ENCODE assay signal across 8 cellular contexts in genomic region chr17:44689492-44690217, GRCh38. TPM values are rescaled to one million over a fixed set of nuclear protein-coding genes. Genes with fewer than 3 reads are reported as not detected.
DNase-seq lines count a peak whose midpoint lies in the region; ATAC-seq, FAIRE-seq and TF ChIP-seq lines count a peak whose summit lies in the region.

CCDC43 (minus strand) TSS chr17:44689776; CDS start chr17:44689753, 23 bp downstream.

- peak within 1 kb of the TSS; percentile 92 to 99 (median 98) for H3K4me3 Mint-ChIP-seq in CD8-positive, alpha-beta memory T cell

- ATAC-seq in GM21381 (IDR thresholded peaks at IDR 0.05; ENCODE audit: unreplicated experiment), result peak; percentile 92

- POLR2A ChIA-PET in CD8-positive, alpha-beta memory T cell (lab: Charles Lee), result interaction anchor here (0.5 to 1.0 kb wide), 2 partner anchors 19 to 241 kb away, joined by 4 to 5 read pairs; partner anchors contain the start of gene DBF4B
- POLR2A ChIA-PET in endothelial cell of umbilical vein (lab: Charles Lee), result interaction anchor here (0.9 kb wide), 1 partner anchor 158 kb away, joined by 3 read pairs; no protein-coding TSS in a partner anchor

- BruUV-seq in endothelial cell of umbilical vein (replicated peaks; lab: Mats Ljungman, UMichigan), result TSS peak; percentile 92

- WGBS in HUES64, result under 1% methylated on average over 51 of the region's 51 CpGs

- peak within 1 kb of the TSS; percentile 95 for H3K9ac ChIP-seq in HUES64 (ENCODE audit: low read depth, low read length)
- H3K9ac ChIP-seq in OCI-LY3 (ENCODE audit: low read length), result peak within 1 kb of the TSS; percentile 81
- H3K9ac ChIP-seq in endothelial cell of umbilical vein (replicated peaks; ENCODE audit: extremely low read depth, insufficient read depth, low read length), result peak within 1 kb of the TSS; percentile 94

- H3K9me3 Mint-ChIP-seq in CD8-positive, alpha-beta memory T cell, result no peaks in the 10 kb centered on the region

- H3K4me2 ChIP-seq in OCI-LY3 (ENCODE audit: low read length) (peak within 1 kb of the TSS; percentile 100), endothelial cell of umbilical vein (ENCODE audit: insufficient read depth, low read length) (peak within 1 kb of the TSS; percentile 92)

- H4K20me1 ChIP-seq in OCI-LY3 (ENCODE audit: insufficient read depth, low read length) (no peaks in the 10 kb centered on the region), endothelial cell of umbilical vein (replicated peaks; ENCODE audit: control insufficient read depth, extremely low read depth, insufficient read depth, low read length) (no peaks in the 10 kb centered on the region)

- no peaks in the 10 kb centered on the region for H3K27me3 ChIP-seq in CD8-positive, alpha-beta memory T cell (ENCODE audit: insufficient read depth, low read length, poor library complexity, severe bottlenecking)
- H3K27me3 ChIP-seq in HUES64 (ENCODE audit: insufficient read depth, low read length) (no peaks in the 10 kb centered on the region), OCI-LY3 (ENCODE audit: low read depth, low read length) (no peaks in the 10 kb centered on the region), endothelial cell of umbilical vein (ENCODE audit: control insufficient read depth in 2 of 2, insufficient read depth in 2 of 2, low read length in 2 of 2) (no peaks in the 10 kb centered on the region)

- H3K27me3 Mint-ChIP-seq in CD8-positive, alpha-beta memory T cell, result peaks cover 0 to 1% of the 10 kb centered on the region in 2 donors

- H3K36me3 ChIP-seq in CD8-positive, alpha-beta memory T cell (ENCODE audit: insufficient read depth, low read length), result peaks cover 4% of the 10 kb centered on the region
- peaks cover 14% of the 10 kb centered on the region; the same call in 1 of the 2 replicates for H3K36me3 ChIP-seq in HUES64 (ENCODE audit: insufficient read depth, low read length)
- peaks cover 6% of the 10 kb centered on the region for H3K36me3 ChIP-seq in OCI-LY3 (replicated peaks; ENCODE audit: low read depth, low read length)
- H3K36me3 ChIP-seq in endothelial cell of umbilical vein (ENCODE audit: control insufficient read depth in 2 of 2, extremely low read depth in 1 of 2, insufficient read depth in 2 of 2, low read length in 2 of 2), result no peaks in the 10 kb centered on the region

- H2AFZ ChIP-seq in OCI-LY3 (ENCODE audit: low read depth, low read length) (peak within 1 kb of the TSS; percentile 90), endothelial cell of umbilical vein (ENCODE audit: low read depth, low read length) (peak within 1 kb of the TSS; percentile 98)

- H3K4me1 Mint-ChIP-seq in CD8-positive, alpha-beta memory T cell, result peaks cover 26 to 49% (median 44%) of the 10 kb centered on the region in 3 donors

- H3K4me3 ChIP-seq in CD8-positive, alpha-beta memory T cell (ENCODE audit: low read length), result peak within 1 kb of the TSS; percentile 99
- H3K4me3 ChIP-seq in HUES64 (ENCODE audit: low read length) (peak within 1 kb of the TSS; percentile 88), OCI-LY3 (ENCODE audit: low read length) (peak within 1 kb of the TSS; percentile 92), endothelial cell of umbilical vein (replicated peaks in 1 of 3; ENCODE audit: insufficient read depth in 1 of 3, low read depth in 1 of 3, low read length in 3 of 3) (peak within 1 kb of the TSS; percentile 89 to 98 (median 90))

- H3K4me1 ChIP-seq in CD8-positive, alpha-beta memory T cell (ENCODE audit: insufficient read depth, low read length), result peaks cover 16% of the 10 kb centered on the region
- H3K4me1 ChIP-seq in HUES64 (ENCODE audit: insufficient read depth, low read length), result no peaks in the 10 kb centered on the region; the same call in 1 of the 2 replicates
- H3K4me1 ChIP-seq in OCI-LY3 (ENCODE audit: low read length), result peaks cover 12% of the 10 kb centered on the region
- H3K4me1 ChIP-seq in endothelial cell of umbilical vein (ENCODE audit: control insufficient read depth, extremely low read depth, insufficient read depth, low read length), result peaks cover 14% of the 10 kb centered on the region

- H3K36me3 Mint-ChIP-seq in CD8-positive, alpha-beta memory T cell, result peaks cover 0 to 26% (median 11%) of the 10 kb centered on the region in 3 donors

- no peaks in the 10 kb centered on the region for H3K9me3 ChIP-seq in CD8-positive, alpha-beta memory T cell (ENCODE audit: low read length)
- H3K9me3 ChIP-seq in HUES64 (ENCODE audit: insufficient read depth, low read depth, low read length) (no peaks in the 10 kb centered on the region), OCI-LY3 (ENCODE audit: insufficient read depth, low read length) (no peaks in the 10 kb centered on the region), endothelial cell of umbilical vein (replicated peaks; ENCODE audit: control insufficient read depth, insufficient read depth, low read length) (no peaks in the 10 kb centered on the region)

- peak; percentile 87 for FAIRE-seq in endothelial cell of umbilical vein (lab: Jason Lieb, UNC)

- H3K27ac ChIP-seq in CD8-positive, alpha-beta memory T cell (ENCODE audit: low read depth, low read length), result peak within 1 kb of the TSS; percentile 72
- H3K27ac ChIP-seq in HUES64 (ENCODE audit: low read depth, low read length), result peak within 1 kb of the TSS; percentile 72
- peak within 1 kb of the TSS; percentile 75 for H3K27ac ChIP-seq in OCI-LY3 (ENCODE audit: low read length)
- peak within 1 kb of the TSS; percentile 62 for H3K27ac ChIP-seq in endothelial cell of umbilical vein (ENCODE audit: insufficient read depth, low read depth, low read length)

- H3K27ac Mint-ChIP-seq in CD8-positive, alpha-beta memory T cell, result peak within 1 kb of the TSS; percentile 90 to 99 (median 98)

- H3K9me1 ChIP-seq in endothelial cell of umbilical vein (replicated peaks; ENCODE audit: control insufficient read depth, extremely low read depth, insufficient read depth, low read length), result no peaks in the 10 kb centered on the region

- peak; percentile 85 to 94 (median 88) for DNase-seq in CD8-positive, alpha-beta memory T cell
- DNase-seq in activated CD8-positive, alpha-beta memory T cell treated with anti-CD3 and anti-CD28 coated beads, Interleukin-2, amount 50 U/mL, for 4 hours, result peak; percentile 89
- DNase-seq in endothelial cell of umbilical vein (ENCODE audit: low read depth, low spot score) (peak; percentile 95), middle frontal gyrus (ENCODE audit: extremely low spot score, low spot score) (peak; percentile 85)
- DNase-seq in stimulated activated CD8-positive, alpha-beta memory T cell treated with anti-CD3 and anti-CD28 coated beads, Interleukin-2, amount 100 ng/mL, for 1 hour (ENCODE audit: low read depth in 2 of 2), result peak; percentile 85

- dilution Hi-C loops in endothelial cell of umbilical vein (cut with MboI; ENCODE audit: extremely low pct_ligation_motif_present, low sequenced_read_pairs), result no loop called here

- CTCF ChIA-PET in CD8-positive, alpha-beta memory T cell (lab: Charles Lee), result interaction anchor here (1.0 to 2.1 kb wide), 2 partner anchors 19 to 24 kb away, joined by 4 to 7 read pairs; partner anchors contain the start of gene DBF4B
- CTCF ChIA-PET in endothelial cell of umbilical vein (lab: Charles Lee), result interaction anchor here (0.8 to 1.5 kb wide), 5 partner anchors 11 to 156 kb away, joined by 3 read pairs; partner anchors contain the start of gene DBF4B

- TF ChIP-seq CTCF in OCI-LY3 (IDR thresholded peaks at IDR 0.05; ENCODE audit: low read depth, low read length), result no peak
- no peak for TF ChIP-seq CTCF in endothelial cell of umbilical vein (IDR thresholded peaks at IDR 0.05; ENCODE audit: extremely low read depth in 1 of 2, insufficient read depth in 1 of 2, low read depth in 1 of 2, low read length in 2 of 2)

- peaks cover 38% of the 10 kb centered on the region for H3K79me2 ChIP-seq in OCI-LY3 (ENCODE audit: low read length)
- H3K79me2 ChIP-seq in endothelial cell of umbilical vein (ENCODE audit: control insufficient read depth, insufficient read depth, low read length), result peaks cover 21% of the 10 kb centered on the region

- intact Hi-C loops in endothelial cell of umbilical vein (cut with micrococcal nuclease), result no loop called here

- TF ChIP-seq POLR2A in endothelial cell of umbilical vein (IDR thresholded peaks at IDR 0.05; ENCODE audit: low read depth, low read length), result peak; percentile 98

TF ChIP-seq in endothelial cell of umbilical vein, 7 proteins besides CTCF, POLR2A, EP300 and RAD21:
- TF ChIP-seq POLR2AphosphoS5 (IDR thresholded peaks at IDR 0.05; ENCODE audit: insufficient read depth, low read depth, low read length) (peak; percentile 95), EZH2 (IDR thresholded peaks at IDR 0.05; ENCODE audit: borderline replicate concordance, low read depth, low read length, severe bottlenecking) (no peak), MYC (IDR thresholded peaks at IDR 0.05; ENCODE audit: low read depth, low read length) (peak; percentile 32), GATA2 (IDR thresholded peaks at IDR 0.05; ENCODE audit: insufficient read depth, insufficient read length, low read depth, low read length) (no peak), MAX (IDR thresholded peaks at IDR 0.05; ENCODE audit: insufficient read depth, insufficient read length) (peak; percentile 46), JUN (IDR thresholded peaks at IDR 0.05; ENCODE audit: borderline replicate concordance, insufficient read depth, insufficient read length, low read depth) (no peak), FOS (IDR thresholded peaks at IDR 0.05; ENCODE audit: borderline replicate concordance, insufficient read depth, low read length) (no peak)
TF ChIP-seq in endothelial cell of umbilical vein: peak in this region for 3.

RNA-seq across cellular contexts. Expression of gene CCDC43, which starts in this region (rescaled TPM):
- total RNA-seq in CD8-positive, alpha-beta memory T cell, result 10 to 100 TPM; 30.6 to 30.9 TPM
- polyA plus RNA-seq in CD8-positive, alpha-beta memory T cell, result 13.0 TPM
- polyA plus RNA-seq in HUES64 (2013, experiment 1 of 2), result 24.9 TPM
- polyA plus RNA-seq in HUES64 (2013, experiment 2 of 2), result 25.2 TPM
- total RNA-seq in endothelial cell of umbilical vein, result 31.7 and 36.3 TPM in 2 replicates
- 3.6 and 5.9 TPM in 2 replicates for polyA plus RNA-seq in endothelial cell of umbilical vein
- polyA plus RNA-seq in endothelial cell of umbilical vein (2011; cell fraction: cytosol; rRNA removed), result 9.5 and 9.7 TPM in 2 replicates
- polyA plus RNA-seq in endothelial cell of umbilical vein (2011; cell fraction: nucleus; rRNA removed), result 11.4 and 17.2 TPM in 2 replicates
- polyA plus RNA-seq in endothelial cell of umbilical vein (2012), result 25.8 and 33.2 TPM in 2 replicates
- polyA minus RNA-seq in endothelial cell of umbilical vein, result 9.7 and 11.8 TPM in 2 replicates
- polyA minus RNA-seq in endothelial cell of umbilical vein (2011; cell fraction: cytosol; rRNA and poly(A)+ RNA removed), result 14.5 TPM
- 8.5 and 8.9 TPM in 2 replicates for polyA minus RNA-seq in endothelial cell of umbilical vein (2011; cell fraction: nucleus; rRNA and poly(A)+ RNA removed)

Comparison
In these comparisons a context has a peak if more than half of its experiments do, and no peak if none do; other contexts are left out.
1. Peak in every context shown above with its lines: DNase-seq, ATAC-seq, H3K4me3 ChIP-seq and H3K27ac ChIP-seq.